Comparison of ENCODE assay signal across 8 cellular contexts in genomic region chr2:73985318-73986084, GRCh38. TPM values are rescaled to one million over a fixed set of nuclear protein-coding genes. Genes with fewer than 3 reads are reported as not detected.
DNase-seq lines count a peak whose midpoint lies in the region; ATAC-seq, FAIRE-seq and TF ChIP-seq lines count a peak whose summit lies in the region.

No MANE protein-coding gene starts in this region.

- peak; percentile 43 for ATAC-seq in GM19023 (IDR thresholded peaks at IDR 0.05; ENCODE audit: unreplicated experiment)
- peak; percentile 27 for ATAC-seq in HG03521 (IDR thresholded peaks at IDR 0.05; ENCODE audit: unreplicated experiment)
- ATAC-seq in HepG2: no peak; the same call in 2 of the 3 replicates

- H3K79me2 ChIP-seq in HepG2 (ENCODE audit: insufficient read depth, low read length): peaks cover 49% of the 10 kb centered on the region

- H3K9me3 ChIP-seq in HepG2 (ENCODE audit: low read length): no peaks in the 10 kb centered on the region

- POLR2A ChIA-PET in HepG2 (lab: Yijun Ruan, JAX): interaction anchor here (1.5 kb wide), 1 partner anchor 157 kb away, joined by 6 read pairs; the partner anchor contains the start of gene STAMBP

- TF ChIP-seq CTCF in brain microvascular endothelial cell (IDR thresholded peaks at IDR 0.05; ENCODE audit: low read depth, low read length, missing control alignments) (no peak), HepG2 (CRISPR knock-in tag; IDR thresholded peaks at IDR 0.05) (no peak)

- H4K20me1 ChIP-seq in HepG2 (ENCODE audit: insufficient read depth, low read length): peaks cover 7% of the 10 kb centered on the region; the same call in 1 of the 2 replicates

- in situ Hi-C loops in brain microvascular endothelial cell (cut with HindIII; ENCODE audit: low pct_ligation_motif_present, low sequenced_read_pairs) (no loop called here), HepG2 (cut with HindIII; ENCODE audit: extremely low pct_ligation_motif_present, low pct_unique_long_range_greater_than_20kb) (no loop called here)

- H2AFZ ChIP-seq in HepG2 (ENCODE audit: low read length): no peak overlapping the region

- peak in 1 of 2 experiments; percentile 12; a peak in 1 of 4 replicates for TF ChIP-seq POLR2A in HepG2 (IDR thresholded peaks at IDR 0.05; ENCODE audit: insufficient read depth in 1 of 2, low read depth in 2 of 2, low read length in 2 of 2)

- BruUV-seq in HepG2 (replicated peaks; lab: Mats Ljungman, UMichigan): no TSS peak

- H3K36me3 ChIP-seq in brain microvascular endothelial cell (replicated peaks) (no peaks in the 10 kb centered on the region), HepG2 (replicated peaks in 1 of 2; ENCODE audit: control insufficient read depth in 1 of 2, insufficient read depth in 2 of 2, low read length in 2 of 2) (peaks cover 4 to 19% of the 10 kb centered on the region in 2 experiments; a peak in 4 of 5 replicates)

- WGBS in HepG2 (ENCODE audit: low lambda C conversion rate): 6% methylated on average over 18 of the region's 64 CpGs

- DNase-seq in AML-193 (lab: John Stamatoyannopoulos, UW) (peak; percentile 73 to 74), T1000 (lab: John Stamatoyannopoulos, UW) (peak; percentile 11), brain microvascular endothelial cell (no peak), HepG2 (ENCODE audit: low spot score) (peak; percentile 31), NCI-H1694 treated with DMSO at 0.1 percent for 48 hours (lab: John Stamatoyannopoulos, UW) (no peak)
- peak; percentile 58 to 70 for DNase-seq in stimulated activated CD8-positive, alpha-beta memory T cell treated with anti-CD3 and anti-CD28 coated beads, Interleukin-15, amount 100 ng/mL, for 4 hours (ENCODE audit: low read depth in 2 of 2)

- H3K27ac ChIP-seq in brain microvascular endothelial cell (no peak overlapping the region), HepG2 (ENCODE audit: extremely low read length, insufficient read depth, low read length) (peak overlapping the region; percentile 75)

- no peaks in the 10 kb centered on the region for H3K27me3 ChIP-seq in brain microvascular endothelial cell (replicated peaks)
- peaks cover 0 to 20% of the 10 kb centered on the region in 2 experiments; a peak in 1 of 5 replicates for H3K27me3 ChIP-seq in HepG2 (ENCODE audit: control insufficient read depth in 1 of 2, insufficient read depth in 2 of 2, low read length in 2 of 2)

- FAIRE-seq in HepG2 (lab: Jason Lieb, UNC): no peak

- H3K9ac ChIP-seq in HepG2 (ENCODE audit: insufficient read depth, low read depth, low read length): peak overlapping the region; percentile 79

- TF ChIP-seq EP300 in HepG2 (IDR thresholded peaks at IDR 0.05; ENCODE audit: low read depth in 2 of 2, low read length in 2 of 2) (no peak), HepG2 (CRISPR knock-in tag; IDR thresholded peaks at IDR 0.05; ENCODE audit: borderline replicate concordance) (no peak)

- peaks cover 85% of the 10 kb centered on the region for H3K4me1 ChIP-seq in HepG2 (ENCODE audit: insufficient read depth, low read length)

- no peak for TF ChIP-seq RAD21 in HepG2 (CRISPR knock-in tag; IDR thresholded peaks at IDR 0.05)

- CTCF ChIA-PET in HepG2 (lab: Yijun Ruan, JAX; ENCODE audit: low intra/inter-chr PET ratio, low total read pairs): no interaction called here

- intact Hi-C loops in HepG2 (cut with micrococcal nuclease; ENCODE audit: unreplicated experiment): no loop called here

- H3K4me3 ChIP-seq in brain microvascular endothelial cell (ENCODE audit: low read depth, low read length) (peak overlapping the region; percentile 59), HepG2 (replicated peaks in 1 of 3; ENCODE audit: insufficient read depth in 1 of 3, low read depth in 2 of 3, low read length in 3 of 3) (peak overlapping the region; percentile 67 to 80 (median 76))

- H3K4me2 ChIP-seq in HepG2 (ENCODE audit: low read depth, low read length): peak overlapping the region; percentile 96

TF ChIP-seq in HepG2, 621 proteins besides CTCF, POLR2A, EP300 and RAD21 (continues in another document):
- TF ChIP-seq PLRG1 (conservative IDR thresholded peaks at IDR 0.05) (no peak), TMF1 (CRISPR knock-in tag; IDR thresholded peaks at IDR 0.05; ENCODE audit: low read depth) (no peak), KDM6A (CRISPR knock-in tag; IDR thresholded peaks at IDR 0.05; ENCODE audit: low read depth) (no peak), HNRNPL (IDR thresholded peaks at IDR 0.05; ENCODE audit: low read depth, low read length) (0 out of 2 replicates have a peak, but pooled peaks have one; percentile 12), TEAD2 (CRISPR knock-in tag; IDR thresholded peaks at IDR 0.05) (no peak), TBX2 (CRISPR knock-in tag; IDR thresholded peaks at IDR 0.05; ENCODE audit: borderline replicate concordance) (peak; percentile 20; the same call in 1 of the 2 replicates)
- TF ChIP-seq, protein P1, sequence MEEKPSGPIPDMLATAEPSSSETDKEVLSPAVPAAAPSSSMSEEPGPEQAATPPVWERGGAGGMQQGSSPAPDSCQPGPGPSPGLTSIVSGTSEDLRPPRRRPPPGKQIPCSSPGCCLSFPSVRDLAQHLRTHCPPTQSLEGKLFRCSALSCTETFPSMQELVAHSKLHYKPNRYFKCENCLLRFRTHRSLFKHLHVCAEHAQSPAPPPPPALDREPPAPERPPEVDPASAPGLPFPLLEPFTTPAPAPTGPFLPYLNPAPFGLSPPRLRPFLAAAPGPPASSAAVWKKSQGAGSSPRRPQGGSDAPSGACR (CRISPR knock-in tag; IDR thresholded peaks at IDR 0.05): no peak

RNA-seq across cellular contexts. Expression of gene TET3, which starts 0.8 kb away (rescaled TPM):
- 6.8 TPM in 2 replicates for total RNA-seq in HepG2 (2016; rRNA removed; fragmentation: Illumina TruSeq; extraction: Trizol)
- total RNA-seq in HepG2 (2016; cell fraction: cytosol; rRNA removed; fragmentation: Illumina TruSeq; extraction: Trizol; ENCODE audit: low read depth): 0.71 and 1.2 TPM in 2 replicates
- total RNA-seq in HepG2 (2016; cell fraction: insoluble cytoplasmic fraction; rRNA removed; fragmentation: Illumina TruSeq; extraction: Trizol): 6.1 and 7.2 TPM in 2 replicates
- total RNA-seq in HepG2 (2016; cell fraction: membrane; rRNA removed; fragmentation: Illumina TruSeq; extraction: Trizol): 2.4 and 2.7 TPM in 2 replicates
- total RNA-seq in HepG2 (2016; cell fraction: nucleus; rRNA removed; fragmentation: Illumina TruSeq; extraction: Trizol): 12.1 and 16.6 TPM in 2 replicates
- polyA plus RNA-seq in HepG2 (2011; rRNA removed): 4.3 and 4.7 TPM in 2 replicates
- polyA plus RNA-seq in HepG2 (2011; cell fraction: cytosol; rRNA removed): 1.7 and 2.0 TPM in 2 replicates
- polyA plus RNA-seq in HepG2 (2011; cell fraction: nucleus; rRNA removed): 19.7 and 21.9 TPM in 2 replicates
- polyA plus RNA-seq in HepG2 (2012): 6.0 and 7.3 TPM in 2 replicates
- 0.26 and 0.32 TPM in 2 replicates for polyA plus RNA-seq in HepG2 (2016; cell fraction: cytosol; fragmentation: Illumina TruSeq; extraction: Trizol; ENCODE audit: low read depth)
- 4.5 and 5.7 TPM in 2 replicates for polyA plus RNA-seq in HepG2 (2016; cell fraction: insoluble cytoplasmic fraction; fragmentation: Illumina TruSeq; extraction: Trizol; ENCODE audit: low read depth)
- 0.63 and 0.87 TPM in 2 replicates for polyA plus RNA-seq in HepG2 (2016; cell fraction: membrane; fragmentation: Illumina TruSeq; extraction: Trizol; ENCODE audit: low read depth)
- polyA plus RNA-seq in HepG2 (2016; cell fraction: nucleus; fragmentation: Illumina TruSeq; extraction: Trizol; ENCODE audit: insufficient read depth, low read depth): 24.0 and 27.9 TPM in 2 replicates
- 7.6 and 10.7 TPM in 2 replicates for polyA minus RNA-seq in HepG2 (2011; rRNA and poly(A)+ RNA removed; ENCODE audit: low replicate concordance)
- polyA minus RNA-seq in HepG2 (2011; cell fraction: cytosol; rRNA and poly(A)+ RNA removed): 3.4 and 4.2 TPM in 2 replicates
- polyA minus RNA-seq in HepG2 (2011; cell fraction: nucleus; rRNA and poly(A)+ RNA removed): 14.0 and 14.5 TPM in 2 replicates

RNA-seq across cellular contexts. Expression of gene DGUOK, which starts 58.8 kb away (rescaled TPM):
- total RNA-seq in HepG2 (2016; rRNA removed; fragmentation: Illumina TruSeq; extraction: Trizol): 105 and 130 TPM in 2 replicates
- total RNA-seq in HepG2 (2016; cell fraction: cytosol; rRNA removed; fragmentation: Illumina TruSeq; extraction: Trizol; ENCODE audit: low read depth): 22.6 and 22.7 TPM in 2 replicates
- 106 and 144 TPM in 2 replicates for total RNA-seq in HepG2 (2016; cell fraction: insoluble cytoplasmic fraction; rRNA removed; fragmentation: Illumina TruSeq; extraction: Trizol)
- 48.1 and 55.5 TPM in 2 replicates for total RNA-seq in HepG2 (2016; cell fraction: membrane; rRNA removed; fragmentation: Illumina TruSeq; extraction: Trizol)
- total RNA-seq in HepG2 (2016; cell fraction: nucleus; rRNA removed; fragmentation: Illumina TruSeq; extraction: Trizol): 47.4 and 51.2 TPM in 2 replicates
- polyA plus RNA-seq in HepG2 (2011; rRNA removed): 124 and 137 TPM in 2 replicates
- 118 and 121 TPM in 2 replicates for polyA plus RNA-seq in HepG2 (2011; cell fraction: cytosol; rRNA removed)
- polyA plus RNA-seq in HepG2 (2011; cell fraction: nucleus; rRNA removed): 36.3 and 40.1 TPM in 2 replicates
- polyA plus RNA-seq in HepG2 (2012): 107 and 124 TPM in 2 replicates
- 26.7 and 29.0 TPM in 2 replicates for polyA plus RNA-seq in HepG2 (2016; cell fraction: cytosol; fragmentation: Illumina TruSeq; extraction: Trizol; ENCODE audit: low read depth)
- polyA plus RNA-seq in HepG2 (2016; cell fraction: insoluble cytoplasmic fraction; fragmentation: Illumina TruSeq; extraction: Trizol; ENCODE audit: low read depth): 184 and 199 TPM in 2 replicates
- polyA plus RNA-seq in HepG2 (2016; cell fraction: membrane; fragmentation: Illumina TruSeq; extraction: Trizol; ENCODE audit: low read depth): 57.6 and 62.2 TPM in 2 replicates
- polyA plus RNA-seq in HepG2 (2016; cell fraction: nucleus; fragmentation: Illumina TruSeq; extraction: Trizol; ENCODE audit: insufficient read depth, low read depth): 105 and 115 TPM in 2 replicates
- polyA minus RNA-seq in HepG2 (2011; rRNA and poly(A)+ RNA removed; ENCODE audit: low replicate concordance): 25.9 and 35.0 TPM in 2 replicates
- 23.1 and 30.6 TPM in 2 replicates for polyA minus RNA-seq in HepG2 (2011; cell fraction: cytosol; rRNA and poly(A)+ RNA removed)
- 23.6 and 37.7 TPM in 2 replicates for polyA minus RNA-seq in HepG2 (2011; cell fraction: nucleus; rRNA and poly(A)+ RNA removed)

Comparison
In these comparisons a context has a peak if more than half of its experiments do, and no peak if none do; other contexts are left out.
1. DNase-seq: peak in AML-193 (2 of 2), T1000 (single experiment), HepG2 (single experiment) and stimulated activated CD8-positive, alpha-beta memory T cell treated with anti-CD3 and anti-CD28 coated beads, Interleukin-15, amount 100 ng/mL, for 4 hours (2 of 2); none in brain microvascular endothelial cell (single experiment) and NCI-H1694 treated with DMSO at 0.1 percent for 48 hours (single experiment).